Comparison of ENCODE assay signal across 8 cellular contexts in the genomic region with DNA sequence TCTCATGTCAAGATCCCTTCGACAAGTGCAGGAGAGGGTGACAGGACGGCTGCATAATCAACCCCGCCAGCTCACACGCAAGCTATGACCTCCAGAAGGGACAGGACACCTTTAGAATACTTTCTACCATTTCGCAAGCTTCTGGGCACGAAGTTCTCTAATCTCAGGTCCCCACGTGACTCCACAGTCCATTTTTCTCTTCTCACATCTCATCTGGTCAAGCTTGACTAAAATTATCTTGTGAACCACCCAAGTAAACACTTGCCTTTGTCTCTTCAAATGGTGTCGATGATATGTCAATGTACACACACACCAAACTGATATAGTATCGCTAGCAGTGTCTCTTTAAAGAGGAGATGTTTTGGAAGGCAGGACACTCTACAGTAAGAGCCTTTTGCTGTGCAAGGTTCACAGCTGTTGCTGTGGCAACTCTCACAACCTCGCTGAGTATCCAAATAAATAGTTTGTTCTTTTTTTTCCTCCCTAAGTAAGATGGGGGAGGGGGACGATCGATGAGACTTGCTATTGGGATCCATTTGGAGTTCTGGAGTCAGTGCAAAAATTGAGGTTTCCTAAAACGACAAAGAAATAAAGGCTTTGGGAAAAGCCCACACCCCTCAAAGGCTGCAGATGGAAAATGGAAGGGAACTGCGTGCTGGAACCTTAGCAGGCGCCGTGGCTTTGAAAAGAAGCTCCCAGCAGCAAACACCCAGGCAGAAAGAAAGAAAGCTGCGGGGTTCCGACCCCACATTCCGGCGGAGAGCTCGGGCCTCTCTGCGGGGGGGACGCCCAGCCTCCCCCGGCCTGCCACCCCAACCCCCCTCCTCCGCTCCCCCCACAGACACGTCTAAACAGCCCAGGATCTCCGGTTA.
DNase-seq lines count a peak whose midpoint lies in the region; ATAC-seq, FAIRE-seq and TF ChIP-seq lines count a peak whose summit lies in the region.

No MANE protein-coding gene starts in this region.

- TF ChIP-seq CTCF in natural killer cell (IDR thresholded peaks at IDR 0.05): no peak
- TF ChIP-seq CTCF in RWPE1 (conservative IDR thresholded peaks at IDR 0.05; ENCODE audit: low read depth): no peak

- no peak for DNase-seq in natural killer cell treated with Interleukin-12 subunit alpha and Interleukin-12 subunit beta and Interleukin-15 and Interleukin-18, amount 100 ng/mL, for 72 hours (ENCODE audit: low spot score)
- DNase-seq in natural killer cell: no peak
- DNase-seq in midbrain (lab: John Stamatoyannopoulos, UW): peak; percentile 70
- DNase-seq in RWPE1 (ENCODE audit: low spot score): no peak
- no peak for DNase-seq in COR-L47 (lab: John Stamatoyannopoulos, UW)

- H3K27ac Mint-ChIP-seq in natural killer cell treated with Interleukin-12 subunit alpha and Interleukin-12 subunit beta and Interleukin-15 and Interleukin-18, amount 100 ng/mL, for 72 hours: no peak overlapping the region
- no peak overlapping the region for H3K27ac Mint-ChIP-seq in natural killer cell

- no peak overlapping the region for H3K27ac ChIP-seq in RWPE1

- no peak for ATAC-seq in natural killer cell treated with Interleukin-12 subunit alpha and Interleukin-12 subunit beta and Interleukin-15 and Interleukin-18, amount 100 ng/mL, for 72 hours
- no peak for ATAC-seq in natural killer cell
- ATAC-seq in GM21786 (IDR thresholded peaks at IDR 0.05; ENCODE audit: unreplicated experiment): no peak
- ATAC-seq in HG03196 (IDR thresholded peaks at IDR 0.05; ENCODE audit: unreplicated experiment): no peak

- FAIRE-seq in endometrium (lab: Jason Lieb, UNC): peak; percentile 35

- H3K9me3 Mint-ChIP-seq in natural killer cell treated with Interleukin-12 subunit alpha and Interleukin-12 subunit beta and Interleukin-15 and Interleukin-18, amount 100 ng/mL, for 72 hours: no peaks in the 10 kb centered on the region
- H3K9me3 Mint-ChIP-seq in natural killer cell: no peaks in the 10 kb centered on the region

- CTCF ChIA-PET in RWPE1 (lab: Yijun Ruan, JAX): interaction anchor here (0.6 kb wide), 1 partner anchor 72 kb away, joined by 3 read pairs; no protein-coding TSS in a partner anchor

- H3K36me3 Mint-ChIP-seq in natural killer cell treated with Interleukin-12 subunit alpha and Interleukin-12 subunit beta and Interleukin-15 and Interleukin-18, amount 100 ng/mL, for 72 hours: no peaks in the 10 kb centered on the region
- no peaks in the 10 kb centered on the region for H3K36me3 Mint-ChIP-seq in natural killer cell

- H3K4me1 Mint-ChIP-seq in natural killer cell treated with Interleukin-12 subunit alpha and Interleukin-12 subunit beta and Interleukin-15 and Interleukin-18, amount 100 ng/mL, for 72 hours (ENCODE audit: low read depth in 2 of 2): no peaks in the 10 kb centered on the region
- peaks cover 0 to 5% of the 10 kb centered on the region in 2 donors for H3K4me1 Mint-ChIP-seq in natural killer cell

- POLR2A ChIA-PET in RWPE1 (lab: Yijun Ruan, JAX; ENCODE audit: low non-redundant PET): no interaction called here

- H3K27me3 Mint-ChIP-seq in natural killer cell treated with Interleukin-12 subunit alpha and Interleukin-12 subunit beta and Interleukin-15 and Interleukin-18, amount 100 ng/mL, for 72 hours: peaks cover 15 to 25% of the 10 kb centered on the region in 2 donors
- peaks cover 13 to 23% of the 10 kb centered on the region in 2 donors for H3K27me3 Mint-ChIP-seq in natural killer cell (ENCODE audit: low read depth in 2 of 2)

- intact Hi-C loops in natural killer cell (cut with micrococcal nuclease): no loop called here

- H3K4me3 Mint-ChIP-seq in natural killer cell treated with Interleukin-12 subunit alpha and Interleukin-12 subunit beta and Interleukin-15 and Interleukin-18, amount 100 ng/mL, for 72 hours: peak overlapping the region; percentile 39
- H3K4me3 Mint-ChIP-seq in natural killer cell: no peak overlapping the region
